ENCODE assay signal across 13 cellular contexts in genomic region chr18:59547691-59548182, GRCh38.
DNase-seq lines count a peak whose midpoint lies in the region; ATAC-seq, FAIRE-seq and TF ChIP-seq lines count a peak whose summit lies in the region.
"Had no signal": no experiment of that assay in that cellular context is flagged by ENCODE, and none has a peak within 500 bp of the region (broad histone marks: within the 10 kb centered on the region; RNA-seq: fewer than 3 reads in every experiment).

No MANE protein-coding gene starts in this region.

- peak overlapping the region; percentile 23 for H3K4me3 ChIP-seq in brain microvascular endothelial cell (ENCODE audit: low read depth, low read length)

- no peaks in the 10 kb centered on the region for H3K27me3 ChIP-seq in brain microvascular endothelial cell (replicated peaks)

- no peak for ATAC-seq in GM21515 (IDR thresholded peaks at IDR 0.05; ENCODE audit: unreplicated experiment)
- ATAC-seq: activated T-cell treated with anti-CD3 and anti-CD28 coated beads, Interleukin-2, amount 50 U/mL, for 72 hours; effector memory CD8-positive, alpha-beta T cell had no signal

- in situ Hi-C loops in brain microvascular endothelial cell (cut with HindIII; ENCODE audit: low pct_ligation_motif_present, low sequenced_read_pairs), result no loop called here

- FAIRE-seq in GM12892 (lab: Jason Lieb, UNC), result no peak

- peak; percentile 77 for DNase-seq in AG08395 (ENCODE audit: low spot score)
- DNase-seq in HCEC 1CT, result peak; percentile 85
- DNase-seq in brain microvascular endothelial cell, result peak; percentile 81
- peak; percentile 32 for DNase-seq in left kidney (ENCODE audit: low read depth, low spot score)
- no peak for DNase-seq in GM12892 (ENCODE audit: insufficient read length)
- no peak for DNase-seq in activated T-cell treated with anti-CD3 and anti-CD28 coated beads, Interleukin-2, amount 50 U/mL, for 1 hour
- no peak for DNase-seq in activated T-cell treated with anti-CD3 and anti-CD28 coated beads for 4 hours
- DNase-seq: activated T-cell treated with anti-CD3 and anti-CD28 coated beads, Interleukin-2, amount 50 U/mL, for 72 hours; effector memory CD8-positive, alpha-beta T cell; NCI-H146; stimulated activated CD4-positive, alpha-beta T cell treated with anti-CD3 and anti-CD28 coated beads, Interleukin-15, amount 100 ng/mL, for 24 hours; SW 1271 had no signal

- no peak for TF ChIP-seq POLR2A in GM12892 (IDR thresholded peaks at IDR 0.05; ENCODE audit: low read depth, low read length)

- no peaks in the 10 kb centered on the region for H3K36me3 ChIP-seq in brain microvascular endothelial cell (replicated peaks)

- peak overlapping the region; percentile 48 for H3K27ac ChIP-seq in brain microvascular endothelial cell

- peak; percentile 28 for TF ChIP-seq CTCF in brain microvascular endothelial cell (IDR thresholded peaks at IDR 0.05; ENCODE audit: low read depth, low read length, missing control alignments)

Comparison
In these comparisons a context has a peak if more than half of its experiments do, and no peak if none do; other contexts are left out.
1. DNase-seq: peak in AG08395 (single experiment), HCEC 1CT (single experiment), brain microvascular endothelial cell (single experiment) and left kidney (single experiment); none in GM12892 (single experiment), activated T-cell treated with anti-CD3 and anti-CD28 coated beads, Interleukin-2, amount 50 U/mL, for 1 hour (single experiment) and activated T-cell treated with anti-CD3 and anti-CD28 coated beads for 4 hours (single experiment).